Comparison of ENCODE assay signal across 1 cellular context in the genomic region with DNA sequence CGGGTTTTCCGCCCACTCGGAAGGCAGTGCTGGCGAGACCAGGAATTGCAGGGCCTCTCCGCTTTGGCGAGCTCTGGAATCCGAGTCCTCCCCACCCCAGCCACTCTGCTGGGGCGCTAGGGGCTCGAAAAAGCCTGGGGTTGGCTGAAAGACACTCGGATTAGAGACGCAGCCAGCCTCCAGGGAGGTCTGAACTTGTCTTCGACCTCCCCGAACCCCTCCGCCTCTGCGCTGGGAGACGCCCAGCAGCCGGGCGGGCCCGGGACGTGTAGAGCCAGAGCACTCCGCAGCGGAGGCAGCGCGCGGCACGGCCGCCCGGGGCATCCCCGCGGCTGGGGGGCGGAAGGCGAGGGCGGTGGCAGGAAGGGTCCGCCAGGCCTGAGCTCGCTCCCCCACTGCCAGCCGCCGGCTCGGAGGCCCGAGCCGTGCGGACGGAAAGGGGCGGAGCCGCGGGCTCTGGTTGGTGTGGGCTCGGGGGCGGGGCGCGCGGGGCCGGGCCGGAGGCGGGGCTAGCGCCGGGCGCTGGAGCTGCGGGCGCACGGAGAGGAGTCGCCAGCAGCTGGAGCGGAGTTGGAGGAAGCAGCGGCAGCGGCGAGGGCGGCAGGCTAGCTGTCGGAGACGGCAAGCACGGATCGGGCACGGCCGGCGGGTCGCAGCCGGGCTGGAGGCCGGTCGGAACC.
TF ChIP-seq lines count a peak whose summit lies in the region.

A gene (plus strand): TSS at position 549 of the 680 bp plus-strand sequence. CDS start 10,920 bp downstream, outside the sequence.

TF ChIP-seq in GM12878, 131 proteins besides CTCF, POLR2A, EP300 and RAD21 (continued from another document and continues in another):
- TF ChIP-seq, protein P1, sequence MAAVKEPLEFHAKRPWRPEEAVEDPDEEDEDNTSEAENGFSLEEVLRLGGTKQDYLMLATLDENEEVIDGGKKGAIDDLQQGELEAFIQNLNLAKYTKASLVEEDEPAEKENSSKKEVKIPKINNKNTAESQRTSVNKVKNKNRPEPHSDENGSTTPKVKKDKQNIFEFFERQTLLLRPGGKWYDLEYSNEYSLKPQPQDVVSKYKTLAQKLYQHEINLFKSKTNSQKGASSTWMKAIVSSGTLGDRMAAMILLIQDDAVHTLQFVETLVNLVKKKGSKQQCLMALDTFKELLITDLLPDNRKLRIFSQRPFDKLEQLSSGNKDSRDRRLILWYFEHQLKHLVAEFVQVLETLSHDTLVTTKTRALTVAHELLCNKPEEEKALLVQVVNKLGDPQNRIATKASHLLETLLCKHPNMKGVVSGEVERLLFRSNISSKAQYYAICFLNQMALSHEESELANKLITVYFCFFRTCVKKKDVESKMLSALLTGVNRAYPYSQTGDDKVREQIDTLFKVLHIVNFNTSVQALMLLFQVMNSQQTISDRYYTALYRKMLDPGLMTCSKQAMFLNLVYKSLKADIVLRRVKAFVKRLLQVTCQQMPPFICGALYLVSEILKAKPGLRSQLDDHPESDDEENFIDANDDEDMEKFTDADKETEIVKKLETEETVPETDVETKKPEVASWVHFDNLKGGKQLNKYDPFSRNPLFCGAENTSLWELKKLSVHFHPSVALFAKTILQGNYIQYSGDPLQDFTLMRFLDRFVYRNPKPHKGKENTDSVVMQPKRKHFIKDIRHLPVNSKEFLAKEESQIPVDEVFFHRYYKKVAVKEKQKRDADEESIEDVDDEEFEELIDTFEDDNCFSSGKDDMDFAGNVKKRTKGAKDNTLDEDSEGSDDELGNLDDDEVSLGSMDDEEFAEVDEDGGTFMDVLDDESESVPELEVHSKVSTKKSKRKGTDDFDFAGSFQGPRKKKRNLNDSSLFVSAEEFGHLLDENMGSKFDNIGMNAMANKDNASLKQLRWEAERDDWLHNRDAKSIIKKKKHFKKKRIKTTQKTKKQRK (IDR thresholded peaks at IDR 0.05; ENCODE audit: low read depth, low read length), result no peak
- peak; percentile 91; the same call in 1 of the 2 replicates for TF ChIP-seq TAF1 (IDR thresholded peaks at IDR 0.05; ENCODE audit: borderline replicate concordance, low read depth, low read length)
- TF ChIP-seq, protein P2, sequence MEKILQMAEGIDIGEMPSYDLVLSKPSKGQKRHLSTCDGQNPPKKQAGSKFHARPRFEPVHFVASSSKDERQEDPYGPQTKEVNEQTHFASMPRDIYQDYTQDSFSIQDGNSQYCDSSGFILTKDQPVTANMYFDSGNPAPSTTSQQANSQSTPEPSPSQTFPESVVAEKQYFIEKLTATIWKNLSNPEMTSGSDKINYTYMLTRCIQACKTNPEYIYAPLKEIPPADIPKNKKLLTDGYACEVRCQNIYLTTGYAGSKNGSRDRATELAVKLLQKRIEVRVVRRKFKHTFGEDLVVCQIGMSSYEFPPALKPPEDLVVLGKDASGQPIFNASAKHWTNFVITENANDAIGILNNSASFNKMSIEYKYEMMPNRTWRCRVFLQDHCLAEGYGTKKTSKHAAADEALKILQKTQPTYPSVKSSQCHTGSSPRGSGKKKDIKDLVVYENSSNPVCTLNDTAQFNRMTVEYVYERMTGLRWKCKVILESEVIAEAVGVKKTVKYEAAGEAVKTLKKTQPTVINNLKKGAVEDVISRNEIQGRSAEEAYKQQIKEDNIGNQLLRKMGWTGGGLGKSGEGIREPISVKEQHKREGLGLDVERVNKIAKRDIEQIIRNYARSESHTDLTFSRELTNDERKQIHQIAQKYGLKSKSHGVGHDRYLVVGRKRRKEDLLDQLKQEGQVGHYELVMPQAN (conservative IDR thresholded peaks at IDR 0.05), result no peak; the same call in none of the 2 replicates
- TF ChIP-seq, protein P3, sequence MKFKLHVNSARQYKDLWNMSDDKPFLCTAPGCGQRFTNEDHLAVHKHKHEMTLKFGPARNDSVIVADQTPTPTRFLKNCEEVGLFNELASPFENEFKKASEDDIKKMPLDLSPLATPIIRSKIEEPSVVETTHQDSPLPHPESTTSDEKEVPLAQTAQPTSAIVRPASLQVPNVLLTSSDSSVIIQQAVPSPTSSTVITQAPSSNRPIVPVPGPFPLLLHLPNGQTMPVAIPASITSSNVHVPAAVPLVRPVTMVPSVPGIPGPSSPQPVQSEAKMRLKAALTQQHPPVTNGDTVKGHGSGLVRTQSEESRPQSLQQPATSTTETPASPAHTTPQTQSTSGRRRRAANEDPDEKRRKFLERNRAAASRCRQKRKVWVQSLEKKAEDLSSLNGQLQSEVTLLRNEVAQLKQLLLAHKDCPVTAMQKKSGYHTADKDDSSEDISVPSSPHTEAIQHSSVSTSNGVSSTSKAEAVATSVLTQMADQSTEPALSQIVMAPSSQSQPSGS (IDR thresholded peaks at IDR 0.05; ENCODE audit: low read length), result no peak
- no peak for TF ChIP-seq ZSCAN29 (IDR thresholded peaks at IDR 0.05)
- TF ChIP-seq YY1 (IDR thresholded peaks at IDR 0.05; ENCODE audit: low read depth, low read length), result peak; percentile 52; the same call in 1 of the 2 replicates
- peak; percentile 78; the same call in 1 of the 2 replicates for TF ChIP-seq DPF2 (IDR thresholded peaks at IDR 0.05)
- TF ChIP-seq RB1 (IDR thresholded peaks at IDR 0.05; ENCODE audit: borderline replicate concordance), result 0 out of 2 replicates have a peak, but pooled peaks have one; percentile 66
- TF ChIP-seq, protein P4, sequence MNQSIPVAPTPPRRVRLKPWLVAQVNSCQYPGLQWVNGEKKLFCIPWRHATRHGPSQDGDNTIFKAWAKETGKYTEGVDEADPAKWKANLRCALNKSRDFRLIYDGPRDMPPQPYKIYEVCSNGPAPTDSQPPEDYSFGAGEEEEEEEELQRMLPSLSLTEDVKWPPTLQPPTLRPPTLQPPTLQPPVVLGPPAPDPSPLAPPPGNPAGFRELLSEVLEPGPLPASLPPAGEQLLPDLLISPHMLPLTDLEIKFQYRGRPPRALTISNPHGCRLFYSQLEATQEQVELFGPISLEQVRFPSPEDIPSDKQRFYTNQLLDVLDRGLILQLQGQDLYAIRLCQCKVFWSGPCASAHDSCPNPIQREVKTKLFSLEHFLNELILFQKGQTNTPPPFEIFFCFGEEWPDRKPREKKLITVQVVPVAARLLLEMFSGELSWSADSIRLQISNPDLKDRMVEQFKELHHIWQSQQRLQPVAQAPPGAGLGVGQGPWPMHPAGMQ (IDR thresholded peaks at IDR 0.05; ENCODE audit: borderline replicate concordance), result no peak
- TF ChIP-seq, protein P5, sequence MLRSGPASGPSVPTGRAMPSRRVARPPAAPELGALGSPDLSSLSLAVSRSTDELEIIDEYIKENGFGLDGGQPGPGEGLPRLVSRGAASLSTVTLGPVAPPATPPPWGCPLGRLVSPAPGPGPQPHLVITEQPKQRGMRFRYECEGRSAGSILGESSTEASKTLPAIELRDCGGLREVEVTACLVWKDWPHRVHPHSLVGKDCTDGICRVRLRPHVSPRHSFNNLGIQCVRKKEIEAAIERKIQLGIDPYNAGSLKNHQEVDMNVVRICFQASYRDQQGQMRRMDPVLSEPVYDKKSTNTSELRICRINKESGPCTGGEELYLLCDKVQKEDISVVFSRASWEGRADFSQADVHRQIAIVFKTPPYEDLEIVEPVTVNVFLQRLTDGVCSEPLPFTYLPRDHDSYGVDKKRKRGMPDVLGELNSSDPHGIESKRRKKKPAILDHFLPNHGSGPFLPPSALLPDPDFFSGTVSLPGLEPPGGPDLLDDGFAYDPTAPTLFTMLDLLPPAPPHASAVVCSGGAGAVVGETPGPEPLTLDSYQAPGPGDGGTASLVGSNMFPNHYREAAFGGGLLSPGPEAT (IDR thresholded peaks at IDR 0.05; ENCODE audit: low read depth), result peak; percentile 32; the same call in 1 of the 2 replicates
- no peak for TF ChIP-seq CEBPB (IDR thresholded peaks at IDR 0.05; ENCODE audit: borderline replicate concordance in 1 of 2, low read depth in 2 of 2, low read length in 2 of 2)
- TF ChIP-seq, protein P6, sequence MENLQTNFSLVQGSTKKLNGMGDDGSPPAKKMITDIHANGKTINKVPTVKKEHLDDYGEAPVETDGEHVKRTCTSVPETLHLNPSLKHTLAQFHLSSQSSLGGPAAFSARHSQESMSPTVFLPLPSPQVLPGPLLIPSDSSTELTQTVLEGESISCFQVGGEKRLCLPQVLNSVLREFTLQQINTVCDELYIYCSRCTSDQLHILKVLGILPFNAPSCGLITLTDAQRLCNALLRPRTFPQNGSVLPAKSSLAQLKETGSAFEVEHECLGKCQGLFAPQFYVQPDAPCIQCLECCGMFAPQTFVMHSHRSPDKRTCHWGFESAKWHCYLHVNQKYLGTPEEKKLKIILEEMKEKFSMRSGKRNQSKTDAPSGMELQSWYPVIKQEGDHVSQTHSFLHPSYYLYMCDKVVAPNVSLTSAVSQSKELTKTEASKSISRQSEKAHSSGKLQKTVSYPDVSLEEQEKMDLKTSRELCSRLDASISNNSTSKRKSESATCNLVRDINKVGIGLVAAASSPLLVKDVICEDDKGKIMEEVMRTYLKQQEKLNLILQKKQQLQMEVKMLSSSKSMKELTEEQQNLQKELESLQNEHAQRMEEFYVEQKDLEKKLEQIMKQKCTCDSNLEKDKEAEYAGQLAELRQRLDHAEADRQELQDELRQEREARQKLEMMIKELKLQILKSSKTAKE (IDR thresholded peaks at IDR 0.05; ENCODE audit: low read depth, poor library complexity, severe bottlenecking), result no peak
- TF ChIP-seq CBFB (IDR thresholded peaks at IDR 0.05; ENCODE audit: low read depth), result no peak
- peak; percentile 67; the same call in 1 of the 2 replicates for TF ChIP-seq PAX5 (IDR thresholded peaks at IDR 0.05; ENCODE audit: borderline replicate concordance, low read depth, low read length)
- TF ChIP-seq SMC3 (IDR thresholded peaks at IDR 0.05; ENCODE audit: borderline replicate concordance, low read length), result no peak
- peak; percentile 87 for TF ChIP-seq IKZF1 (conservative IDR thresholded peaks at IDR 0.05)
- TF ChIP-seq, protein P7, sequence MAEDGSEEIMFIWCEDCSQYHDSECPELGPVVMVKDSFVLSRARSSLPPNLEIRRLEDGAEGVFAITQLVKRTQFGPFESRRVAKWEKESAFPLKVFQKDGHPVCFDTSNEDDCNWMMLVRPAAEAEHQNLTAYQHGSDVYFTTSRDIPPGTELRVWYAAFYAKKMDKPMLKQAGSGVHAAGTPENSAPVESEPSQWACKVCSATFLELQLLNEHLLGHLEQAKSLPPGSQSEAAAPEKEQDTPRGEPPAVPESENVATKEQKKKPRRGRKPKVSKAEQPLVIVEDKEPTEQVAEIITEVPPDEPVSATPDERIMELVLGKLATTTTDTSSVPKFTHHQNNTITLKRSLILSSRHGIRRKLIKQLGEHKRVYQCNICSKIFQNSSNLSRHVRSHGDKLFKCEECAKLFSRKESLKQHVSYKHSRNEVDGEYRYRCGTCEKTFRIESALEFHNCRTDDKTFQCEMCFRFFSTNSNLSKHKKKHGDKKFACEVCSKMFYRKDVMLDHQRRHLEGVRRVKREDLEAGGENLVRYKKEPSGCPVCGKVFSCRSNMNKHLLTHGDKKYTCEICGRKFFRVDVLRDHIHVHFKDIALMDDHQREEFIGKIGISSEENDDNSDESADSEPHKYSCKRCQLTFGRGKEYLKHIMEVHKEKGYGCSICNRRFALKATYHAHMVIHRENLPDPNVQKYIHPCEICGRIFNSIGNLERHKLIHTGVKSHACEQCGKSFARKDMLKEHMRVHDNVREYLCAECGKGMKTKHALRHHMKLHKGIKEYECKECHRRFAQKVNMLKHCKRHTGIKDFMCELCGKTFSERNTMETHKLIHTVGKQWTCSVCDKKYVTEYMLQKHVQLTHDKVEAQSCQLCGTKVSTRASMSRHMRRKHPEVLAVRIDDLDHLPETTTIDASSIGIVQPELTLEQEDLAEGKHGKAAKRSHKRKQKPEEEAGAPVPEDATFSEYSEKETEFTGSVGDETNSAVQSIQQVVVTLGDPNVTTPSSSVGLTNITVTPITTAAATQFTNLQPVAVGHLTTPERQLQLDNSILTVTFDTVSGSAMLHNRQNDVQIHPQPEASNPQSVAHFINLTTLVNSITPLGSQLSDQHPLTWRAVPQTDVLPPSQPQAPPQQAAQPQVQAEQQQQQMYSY (CRISPR knock-in tag; IDR thresholded peaks at IDR 0.05), result no peak
- no peak for TF ChIP-seq HDGF (IDR thresholded peaks at IDR 0.05)
- 0 out of 2 replicates have a peak, but pooled peaks have one; percentile 20 for TF ChIP-seq BCL11A (IDR thresholded peaks at IDR 0.05; ENCODE audit: low read depth, low read length)
- TF ChIP-seq CBX3 (IDR thresholded peaks at IDR 0.05; ENCODE audit: borderline replicate concordance, low read depth), result no peak
- TF ChIP-seq PAX8 (IDR thresholded peaks at IDR 0.05), result no peak
- peak; percentile 73 to 91; a peak in 3 of 4 replicates for TF ChIP-seq BHLHE40 (IDR thresholded peaks at IDR 0.05; ENCODE audit: borderline replicate concordance in 1 of 2, low read depth in 2 of 2, low read length in 1 of 2)
- no peak for TF ChIP-seq RBBP5 (conservative IDR thresholded peaks at IDR 0.05)
- TF ChIP-seq, protein P8, sequence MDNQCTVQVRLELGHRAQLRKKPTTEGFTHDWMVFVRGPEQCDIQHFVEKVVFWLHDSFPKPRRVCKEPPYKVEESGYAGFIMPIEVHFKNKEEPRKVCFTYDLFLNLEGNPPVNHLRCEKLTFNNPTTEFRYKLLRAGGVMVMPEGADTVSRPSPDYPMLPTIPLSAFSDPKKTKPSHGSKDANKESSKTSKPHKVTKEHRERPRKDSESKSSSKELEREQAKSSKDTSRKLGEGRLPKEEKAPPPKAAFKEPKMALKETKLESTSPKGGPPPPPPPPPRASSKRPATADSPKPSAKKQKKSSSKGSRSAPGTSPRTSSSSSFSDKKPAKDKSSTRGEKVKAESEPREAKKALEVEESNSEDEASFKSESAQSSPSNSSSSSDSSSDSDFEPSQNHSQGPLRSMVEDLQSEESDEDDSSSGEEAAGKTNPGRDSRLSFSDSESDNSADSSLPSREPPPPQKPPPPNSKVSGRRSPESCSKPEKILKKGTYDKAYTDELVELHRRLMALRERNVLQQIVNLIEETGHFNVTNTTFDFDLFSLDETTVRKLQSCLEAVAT (IDR thresholded peaks at IDR 0.05), result peak; percentile 78
- peak; percentile 63; the same call in 1 of the 2 replicates for TF ChIP-seq SMAD5 (IDR thresholded peaks at IDR 0.05; ENCODE audit: low read depth)
- TF ChIP-seq BMI1 (IDR thresholded peaks at IDR 0.05; ENCODE audit: borderline replicate concordance), result no peak
- TF ChIP-seq KLF5 (IDR thresholded peaks at IDR 0.05; ENCODE audit: partially characterized antibody), result peak; percentile 48
- TF ChIP-seq ZNF24 (IDR thresholded peaks at IDR 0.05), result peak; percentile 62; the same call in 1 of the 2 replicates
- peak; percentile 74 for TF ChIP-seq POLR2AphosphoS5 (IDR thresholded peaks at IDR 0.05; ENCODE audit: low read length)
- TF ChIP-seq, protein P9, sequence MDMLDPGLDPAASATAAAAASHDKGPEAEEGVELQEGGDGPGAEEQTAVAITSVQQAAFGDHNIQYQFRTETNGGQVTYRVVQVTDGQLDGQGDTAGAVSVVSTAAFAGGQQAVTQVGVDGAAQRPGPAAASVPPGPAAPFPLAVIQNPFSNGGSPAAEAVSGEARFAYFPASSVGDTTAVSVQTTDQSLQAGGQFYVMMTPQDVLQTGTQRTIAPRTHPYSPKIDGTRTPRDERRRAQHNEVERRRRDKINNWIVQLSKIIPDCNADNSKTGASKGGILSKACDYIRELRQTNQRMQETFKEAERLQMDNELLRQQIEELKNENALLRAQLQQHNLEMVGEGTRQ (IDR thresholded peaks at IDR 0.05; ENCODE audit: borderline replicate concordance, low read depth, low read length), result no peak
- no peak for TF ChIP-seq WRNIP1 (IDR thresholded peaks at IDR 0.05; ENCODE audit: borderline replicate concordance, low read depth, low read length)
- no peak for TF ChIP-seq SIX5 (IDR thresholded peaks at IDR 0.05; ENCODE audit: low read depth, low read length, severe bottlenecking)
- TF ChIP-seq SPI1 (IDR thresholded peaks at IDR 0.05; ENCODE audit: borderline replicate concordance, insufficient read depth, low read depth, low read length), result no peak
- TF ChIP-seq EZH2 (IDR thresholded peaks at IDR 0.05; ENCODE audit: borderline replicate concordance, control insufficient read depth, low read depth, low read length), result no peak
- no peak for TF ChIP-seq NFIC (IDR thresholded peaks at IDR 0.05; ENCODE audit: low read depth, low read length)
- TF ChIP-seq BRCA1 (IDR thresholded peaks at IDR 0.05; ENCODE audit: low read depth, low read length), result no peak
